13 cellular contexts compared by ENCODE assay signal in genomic region chr22:46062232-46062615, GRCh38.
DNase-seq lines count a peak whose midpoint lies in the region; ATAC-seq and TF ChIP-seq lines count a peak whose summit lies in the region.
"Had no signal": no experiment of that assay in that cellular context is flagged by ENCODE, and none has a peak within 500 bp of the region (broad histone marks: within the 10 kb centered on the region; RNA-seq: fewer than 3 reads in every experiment).

No MANE protein-coding gene starts in this region.

- peaks cover 24 to 74% (median 62%) of the 10 kb centered on the region in 7 donors for H3K4me1 Mint-ChIP-seq in naive thymus-derived CD4-positive, alpha-beta T cell

- TF ChIP-seq CTCF in tibial artery (IDR thresholded peaks at IDR 0.05) (no peak), GM13977 (IDR thresholded peaks at IDR 0.05; ENCODE audit: extremely low read depth, insufficient read depth, missing control alignments) (no peak)

- peak overlapping the region in 6 of 9 donors; percentile 5 to 84 (median 54) for H3K27ac Mint-ChIP-seq in naive thymus-derived CD4-positive, alpha-beta T cell

- CTCF ChIA-PET in naive thymus-derived CD4-positive, alpha-beta T cell (lab: Charles Lee), result interaction anchor here (1.3 kb wide), 1 partner anchor 56 kb away, joined by 3 read pairs; no protein-coding TSS in a partner anchor

- no peak overlapping the region for H3K4me3 ChIP-seq in naive thymus-derived CD4-positive, alpha-beta T cell (ENCODE audit: low read length)
- peak overlapping the region in 1 of 2 donors; percentile 7 for H3K4me3 ChIP-seq in tibial artery

- peaks cover 0 to 5% (median 2%) of the 10 kb centered on the region in 5 donors for H3K36me3 Mint-ChIP-seq in naive thymus-derived CD4-positive, alpha-beta T cell

- H3K4me1 ChIP-seq in naive thymus-derived CD4-positive, alpha-beta T cell (ENCODE audit: control insufficient read depth in 2 of 2, insufficient read depth in 2 of 2, low read length in 2 of 2), result peaks cover 5 to 17% of the 10 kb centered on the region in 2 donors
- peaks cover 4 to 98% (median 68%) of the 10 kb centered on the region in 4 donors for H3K4me1 ChIP-seq in tibial artery

- H3K27ac ChIP-seq in caudate nucleus (ENCODE audit: low read depth, low read length) (peak overlapping the region; percentile 85), tibial artery (peak overlapping the region; percentile 99 to 100)
- no peak overlapping the region for H3K27ac ChIP-seq in naive thymus-derived CD4-positive, alpha-beta T cell (ENCODE audit: low read depth, low read length)

- intact Hi-C loops in naive thymus-derived CD4-positive, alpha-beta T cell (cut with micrococcal nuclease), result no loop called here
- intact Hi-C loops in tibial artery (cut with DNase I; ENCODE audit: low total_unique reads), result no loop called here

- H3K36me3 ChIP-seq in naive thymus-derived CD4-positive, alpha-beta T cell (ENCODE audit: control insufficient read depth in 2 of 3, insufficient read depth in 3 of 3, low read length in 3 of 3), result no peaks in the 10 kb centered on the region
- peaks cover 0 to 7% (median 0%) of the 10 kb centered on the region in 3 donors for H3K36me3 ChIP-seq in tibial artery

- no peaks in the 10 kb centered on the region for H3K27me3 ChIP-seq in naive thymus-derived CD4-positive, alpha-beta T cell (ENCODE audit: control insufficient read depth in 2 of 2, insufficient read depth in 2 of 2, low read length in 2 of 2)
- H3K27me3 ChIP-seq in tibial artery, result no peaks in the 10 kb centered on the region

- POLR2A ChIA-PET in naive thymus-derived CD4-positive, alpha-beta T cell (lab: Charles Lee), result interaction anchor here (0.7 to 1.6 kb wide), 3 partner anchors 12 to 18 kb away, joined by 3 to 8 read pairs (median 4); no protein-coding TSS in a partner anchor

- no peaks in the 10 kb centered on the region for H3K9me3 Mint-ChIP-seq in naive thymus-derived CD4-positive, alpha-beta T cell
- H3K9me3 Mint-ChIP-seq: naive thymus-derived CD8-positive, alpha-beta T cell had no signal

- DNase-seq in activated effector memory CD4-positive, alpha-beta T cell treated with anti-CD3 and anti-CD28 coated beads, Interleukin-2, amount 50 U/mL, for 16 hours, result peak; percentile 5
- DNase-seq in activated effector memory CD4-positive, alpha-beta T cell treated with Interleukin-2 at 50 U/mL for 16 hours, result no peak
- DNase-seq in caudate nucleus (lab: John Stamatoyannopoulos, UW) (no peak), tibial artery (no peak), ecto neural progenitor cell (ENCODE audit: low spot score) (no peak), GM13977 (ENCODE audit: low spot score) (no peak)
- no peak for DNase-seq in naive thymus-derived CD4-positive, alpha-beta T cell
- DNase-seq in activated CD4-positive, alpha-beta T cell treated with anti-CD3 and anti-CD28 coated beads for 4 hours, result no peak
- DNase-seq: anterior cingulate cortex; DMS53; KG1; stimulated activated naive CD4-positive, alpha-beta T cell had no signal

- H3K9me3 ChIP-seq in naive thymus-derived CD4-positive, alpha-beta T cell (ENCODE audit: control insufficient read depth in 2 of 3, low read length in 3 of 3), result no peaks in the 10 kb centered on the region
- H3K9me3 ChIP-seq in tibial artery, result no peaks in the 10 kb centered on the region

- H3K4me3 Mint-ChIP-seq in naive thymus-derived CD4-positive, alpha-beta T cell, result no peak overlapping the region

- ATAC-seq in naive thymus-derived CD4-positive, alpha-beta T cell, result no peak
- ATAC-seq: naive thymus-derived CD8-positive, alpha-beta T cell had no signal

- in situ Hi-C loops in GM13977 (cut with MboI; ENCODE audit: low pct_unique_long_range_greater_than_20kb, low sequenced_read_pairs, unreplicated experiment), result no loop called here

- H3K27me3 Mint-ChIP-seq in naive thymus-derived CD4-positive, alpha-beta T cell, result peaks cover 0 to 9% (median 0%) of the 10 kb centered on the region in 5 donors
- H3K27me3 Mint-ChIP-seq: naive thymus-derived CD8-positive, alpha-beta T cell had no signal
